ENCODE assay signal across 8 cellular contexts in the genomic region with DNA sequence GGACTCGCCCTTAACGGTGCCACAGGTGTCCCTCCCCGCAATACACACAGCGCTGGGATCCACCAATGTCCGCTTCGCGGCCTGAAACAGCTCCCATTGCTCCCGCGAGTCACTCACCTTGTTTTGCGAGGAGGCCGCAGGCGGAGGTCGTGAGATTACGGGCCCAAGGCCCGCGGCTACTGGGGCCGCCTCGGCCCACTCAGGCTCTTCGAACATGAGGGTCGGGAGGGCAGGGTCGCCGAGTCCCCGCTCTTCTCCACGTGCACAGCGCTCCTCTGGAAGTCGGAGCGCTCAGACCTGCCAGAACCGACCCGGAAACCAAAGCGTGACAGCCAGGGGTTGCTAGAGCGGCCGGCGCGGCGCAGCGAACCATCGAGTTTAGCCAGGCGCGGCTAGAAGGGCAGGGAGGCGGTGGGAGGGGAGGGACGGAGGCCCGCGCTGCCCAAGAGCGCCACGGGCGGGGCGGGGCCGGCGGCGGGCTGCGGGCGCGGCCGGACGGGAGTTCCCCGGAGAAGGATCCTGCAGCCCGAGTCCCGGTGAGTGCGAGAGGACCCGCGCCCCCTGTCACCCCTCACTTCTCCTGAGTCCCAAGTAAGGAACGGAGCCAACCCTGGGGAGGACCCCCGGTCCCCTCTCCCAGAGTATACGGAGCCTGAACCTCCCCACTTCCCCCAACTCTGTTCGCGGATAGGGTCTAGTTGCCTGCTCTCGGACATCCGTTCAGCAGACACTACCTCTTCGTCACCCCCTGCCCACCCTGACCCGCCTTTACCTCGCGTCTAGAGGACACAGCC. TPM values are rescaled to one million over a fixed set of nuclear protein-coding genes. Genes with fewer than 3 reads are reported as not detected.
A peak's percentile ranks its signal among the peaks of the same experiment; 100 is the strongest.
DNase-seq lines count a peak whose midpoint lies in the region; TF ChIP-seq lines count a peak whose summit lies in the region.

A gene (plus strand): TSS at position 488 of the 794 bp plus-strand sequence. CDS start 498 bp downstream, outside the sequence.
A gene (minus strand): TSS at position 330 of the 794 bp plus-strand sequence. CDS start 114 bp downstream, at position 216.

- DNase-seq in ELF-1 (ENCODE audit: low read depth, low spot score) (peak; percentile 92), H4 (ENCODE audit: low spot score) (peak; percentile 88), LoVo (ENCODE audit: low spot score) (peak; percentile 88), SHP77 (lab: John Stamatoyannopoulos, UW) (peak; percentile 62 to 65), fibroblast of the conjunctiva (ENCODE audit: low read depth) (peak; percentile 69), stomach (peak; percentile 94)
- DNase-seq in activated effector memory CD4-positive, alpha-beta T cell treated with Interleukin-2 at 50 U/mL for 16 hours, result peak; percentile 85

- no peaks in the 10 kb centered on the region for H4K20me1 ChIP-seq in neural cell (ENCODE audit: insufficient read depth)

- H3K9ac ChIP-seq in neural cell (ENCODE audit: low read length), result peak within 1 kb of the TSS; percentile 72

- H3K4me3 ChIP-seq in neural cell (ENCODE audit: low read length) (peak within 1 kb of the TSS; percentile 86), stomach (peak within 1 kb of the TSS; percentile 73 to 96 (median 92))

- H2AFZ ChIP-seq in neural cell (ENCODE audit: low read depth, low read length), result peak within 1 kb of the TSS; percentile 79

- no peaks in the 10 kb centered on the region for H3K9me2 ChIP-seq in neural cell (ENCODE audit: insufficient read depth, low read length)

- H3K36me3 ChIP-seq in neural cell (ENCODE audit: insufficient read depth, low read length) (peaks cover 3% of the 10 kb centered on the region), stomach (peaks cover 31 to 45% (median 42%) of the 10 kb centered on the region in 4 donors)

- H3K27ac ChIP-seq in neural cell (ENCODE audit: low read length) (peak within 1 kb of the TSS; percentile 69), stomach (peak within 1 kb of the TSS; percentile 94 to 100 (median 99))

- peak; percentile 29 for TF ChIP-seq RAD21 in neural cell (conservative IDR thresholded peaks at IDR 0.05)

- TF ChIP-seq CTCF in neural cell (IDR thresholded peaks at IDR 0.05; ENCODE audit: poor library complexity, severe bottlenecking) (peak; percentile 32), stomach (IDR thresholded peaks at IDR 0.05) (peak in 3 of 7 experiments; percentile 11 to 39 (median 29))

- no peaks in the 10 kb centered on the region for H3K9me3 ChIP-seq in neural cell (ENCODE audit: low read length)
- H3K9me3 ChIP-seq in stomach, result no peaks in the 10 kb centered on the region

- H3K4me2 ChIP-seq in neural cell (ENCODE audit: low read length), result peak within 1 kb of the TSS; percentile 90

- H3K27me3 ChIP-seq in neural cell (ENCODE audit: insufficient read depth, low read depth, low read length), result no peaks in the 10 kb centered on the region
- H3K27me3 ChIP-seq in stomach, result no peaks in the 10 kb centered on the region

- H3K4me1 ChIP-seq in stomach, result peaks cover 53 to 86% (median 80%) of the 10 kb centered on the region in 4 donors

- peaks cover 5% of the 10 kb centered on the region for H3F3A ChIP-seq in neural cell (ENCODE audit: insufficient read depth, low read length, poor library complexity, severe bottlenecking)

- intact Hi-C loops in stomach (cut with DNase I; ENCODE audit: low total_unique reads), result loop anchor here (10.0 kb wide), 1 partner anchor 81 kb away; a partner anchor contains a TSS

- H3K79me2 ChIP-seq in neural cell (replicated peaks; ENCODE audit: insufficient read depth, low read length), result peaks cover 39% of the 10 kb centered on the region

- peak; percentile 18 for TF ChIP-seq EP300 in neural cell (conservative IDR thresholded peaks at IDR 0.05; ENCODE audit: poor library complexity, severe bottlenecking)
- no peak for TF ChIP-seq EP300 in stomach (IDR thresholded peaks at IDR 0.05)

- 0 to 1% (median 0%) methylated on average over 43 to 72 of the region's 72 CpGs for WGBS in stomach, 5 donors

- TF ChIP-seq POLR2A in stomach (IDR thresholded peaks at IDR 0.05), result no peak

TF ChIP-seq in neural cell, 6 proteins besides CTCF, POLR2A, EP300 and RAD21:
- peak; percentile 29 for TF ChIP-seq SMC3 (conservative IDR thresholded peaks at IDR 0.05; ENCODE audit: poor library complexity)
- peak; percentile 43 for TF ChIP-seq TAF1 (IDR thresholded peaks at IDR 0.05; ENCODE audit: low read depth)
- peak; percentile 95 for TF ChIP-seq MXI1 (conservative IDR thresholded peaks at IDR 0.05; ENCODE audit: poor library complexity, severe bottlenecking)
- no peak for TF ChIP-seq EZH2 (IDR thresholded peaks at IDR 0.05; ENCODE audit: borderline replicate concordance, insufficient read depth, low read length, poor library complexity, severe bottlenecking)
- TF ChIP-seq, protein P1, sequence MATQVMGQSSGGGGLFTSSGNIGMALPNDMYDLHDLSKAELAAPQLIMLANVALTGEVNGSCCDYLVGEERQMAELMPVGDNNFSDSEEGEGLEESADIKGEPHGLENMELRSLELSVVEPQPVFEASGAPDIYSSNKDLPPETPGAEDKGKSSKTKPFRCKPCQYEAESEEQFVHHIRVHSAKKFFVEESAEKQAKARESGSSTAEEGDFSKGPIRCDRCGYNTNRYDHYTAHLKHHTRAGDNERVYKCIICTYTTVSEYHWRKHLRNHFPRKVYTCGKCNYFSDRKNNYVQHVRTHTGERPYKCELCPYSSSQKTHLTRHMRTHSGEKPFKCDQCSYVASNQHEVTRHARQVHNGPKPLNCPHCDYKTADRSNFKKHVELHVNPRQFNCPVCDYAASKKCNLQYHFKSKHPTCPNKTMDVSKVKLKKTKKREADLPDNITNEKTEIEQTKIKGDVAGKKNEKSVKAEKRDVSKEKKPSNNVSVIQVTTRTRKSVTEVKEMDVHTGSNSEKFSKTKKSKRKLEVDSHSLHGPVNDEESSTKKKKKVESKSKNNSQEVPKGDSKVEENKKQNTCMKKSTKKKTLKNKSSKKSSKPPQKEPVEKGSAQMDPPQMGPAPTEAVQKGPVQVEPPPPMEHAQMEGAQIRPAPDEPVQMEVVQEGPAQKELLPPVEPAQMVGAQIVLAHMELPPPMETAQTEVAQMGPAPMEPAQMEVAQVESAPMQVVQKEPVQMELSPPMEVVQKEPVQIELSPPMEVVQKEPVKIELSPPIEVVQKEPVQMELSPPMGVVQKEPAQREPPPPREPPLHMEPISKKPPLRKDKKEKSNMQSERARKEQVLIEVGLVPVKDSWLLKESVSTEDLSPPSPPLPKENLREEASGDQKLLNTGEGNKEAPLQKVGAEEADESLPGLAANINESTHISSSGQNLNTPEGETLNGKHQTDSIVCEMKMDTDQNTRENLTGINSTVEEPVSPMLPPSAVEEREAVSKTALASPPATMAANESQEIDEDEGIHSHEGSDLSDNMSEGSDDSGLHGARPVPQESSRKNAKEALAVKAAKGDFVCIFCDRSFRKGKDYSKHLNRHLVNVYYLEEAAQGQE (IDR thresholded peaks at IDR 0.05; ENCODE audit: borderline replicate concordance), result no peak
- peak; percentile 66 for TF ChIP-seq POLR2AphosphoS5 (IDR thresholded peaks at IDR 0.05)

RNA-seq across cellular contexts. Expression of the first gene that starts in this region (rescaled TPM):
- 139 and 144 TPM in 2 replicates for total RNA-seq in H4 (2014; rRNA removed; shearing (Covaris generic))
- polyA plus RNA-seq in neural cell, result 68.8 and 81.3 TPM in 2 replicates
- 32.6 and 37.7 TPM in 2 replicates for polyA minus RNA-seq in neural cell
- 100 to 1,000 TPM in 4 of 5 donors, 10 to 100 TPM in 1; 60.0 to 308 (median 123) TPM for total RNA-seq in stomach
- polyA plus RNA-seq in stomach, result 100 to 1,000 TPM; 123 to 138 (median 124) TPM

RNA-seq across cellular contexts. Expression of the second gene that starts in this region (rescaled TPM):
- total RNA-seq in H4 (2014; rRNA removed; shearing (Covaris generic)), result 20.7 and 21.6 TPM in 2 replicates
- polyA plus RNA-seq in neural cell, result 23.4 and 26.4 TPM in 2 replicates
- 27.5 and 33.5 TPM in 2 replicates for polyA minus RNA-seq in neural cell
- 10 to 100 TPM in 2 of 5 donors, 1 to 10 TPM in 3; 1.8 to 22.6 (median 7.6) TPM for total RNA-seq in stomach
- polyA plus RNA-seq in stomach, result 10 to 100 TPM; 16.5 to 23.1 (median 18.0) TPM

Comparison
In these comparisons a context has a peak if more than half of its experiments do, and no peak if none do; other contexts are left out.
1. Peak in every context shown above with its lines: DNase-seq, H3K4me3 ChIP-seq and H3K27ac ChIP-seq.